Comparison of ENCODE assay signal across 11 cellular contexts in the genomic region with DNA sequence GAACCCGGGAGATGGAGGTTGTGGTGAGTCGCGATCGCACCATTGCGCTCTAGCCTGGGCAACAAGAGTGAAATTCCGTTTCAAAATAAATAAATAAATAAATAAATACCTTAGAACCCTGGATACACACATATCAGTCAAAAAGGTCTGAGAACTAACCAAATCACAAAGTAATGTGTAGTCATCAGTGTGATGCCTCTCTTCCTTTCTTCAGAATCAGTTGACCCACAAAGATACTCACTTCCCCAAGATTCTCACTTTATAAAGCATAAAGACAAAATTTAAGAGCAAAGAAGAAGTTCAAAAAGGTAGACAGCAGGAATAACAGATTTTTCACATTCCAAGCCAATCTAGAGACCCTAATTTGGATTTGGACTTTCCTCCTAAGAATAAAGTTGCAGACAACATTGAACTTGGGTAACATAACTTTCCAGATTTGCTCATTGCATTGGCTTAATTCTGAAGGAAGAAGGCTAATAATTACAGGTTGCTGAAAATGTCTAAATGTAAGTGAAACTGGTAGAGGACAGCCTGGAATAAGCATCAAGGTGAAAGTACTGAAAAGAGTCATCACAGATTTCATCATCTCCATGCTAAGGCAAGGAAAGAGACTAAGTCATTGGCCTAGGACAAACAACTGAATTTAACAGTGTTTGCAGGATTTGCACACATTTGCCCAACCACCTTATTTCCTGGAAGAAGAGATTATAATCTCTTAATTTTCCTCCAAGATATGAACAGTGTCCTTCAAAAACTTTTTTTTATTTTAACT. TPM values are rescaled to one million over a fixed set of nuclear protein-coding genes. Genes with fewer than 3 reads are reported as not detected.
DNase-seq lines count a peak whose midpoint lies in the region; ATAC-seq and TF ChIP-seq lines count a peak whose summit lies in the region.
"Had no signal": no experiment of that assay in that cellular context is flagged by ENCODE, and none has a peak within 500 bp of the region (broad histone marks: within the 10 kb centered on the region; RNA-seq: fewer than 3 reads in every experiment).

No MANE protein-coding gene starts in this region.

- H3K9me3 Mint-ChIP-seq in activated CD8-positive, alpha-beta T cell treated with anti-CD3 and anti-CD28 coated beads for 36 hours = no peaks in the 10 kb centered on the region
- H3K9me3 Mint-ChIP-seq in neural crest cell (no peaks in the 10 kb centered on the region), Caco-2 (ENCODE audit: unreplicated experiment) (no peaks in the 10 kb centered on the region)

- no peaks in the 10 kb centered on the region for H3K36me3 ChIP-seq in Caco-2 (ENCODE audit: control insufficient read depth, insufficient read depth, low read length)

- intact Hi-C loops in activated CD8-positive, alpha-beta T cell treated with anti-CD3 and anti-CD28 coated beads for 36 hours (cut with micrococcal nuclease) = no loop called here
- intact Hi-C loops in Caco-2 (cut with micrococcal nuclease; ENCODE audit: unreplicated experiment) = no loop called here

- peak; percentile 49 for ATAC-seq in HG03108 (IDR thresholded peaks at IDR 0.05; ENCODE audit: unreplicated experiment)
- peak; percentile 72 for ATAC-seq in activated CD8-positive, alpha-beta T cell treated with anti-CD3 and anti-CD28 coated beads for 36 hours

- peak; percentile 56 for DNase-seq in GM12865 (ENCODE audit: low read depth)
- no peak for DNase-seq in activated CD8-positive, alpha-beta T cell treated with anti-CD3 and anti-CD28 coated beads for 36 hours
- no peak for DNase-seq in neural crest cell (ENCODE audit: low read depth, low spot score)
- no peak for DNase-seq in central memory CD4-positive, alpha-beta T cell
- DNase-seq in Caco-2 = no peak
- DNase-seq in globus pallidus (ENCODE audit: low spot score) = no peak
- DNase-seq: activated CD4-positive, alpha-beta T cell treated with anti-CD3 and anti-CD28 coated beads for 1 hour; aorta; hippocampal formation; upper lobe of left lung had no signal

- no peak overlapping the region for H3K4me3 Mint-ChIP-seq in activated CD8-positive, alpha-beta T cell treated with anti-CD3 and anti-CD28 coated beads for 36 hours
- no peak overlapping the region for H3K4me3 Mint-ChIP-seq in neural crest cell
- no peak overlapping the region for H3K4me3 Mint-ChIP-seq in Caco-2 (ENCODE audit: unreplicated experiment)

- H3K27me3 ChIP-seq in Caco-2 (replicated peaks; ENCODE audit: control insufficient read depth, insufficient read depth, low read length) = no peaks in the 10 kb centered on the region
- H3K27me3 ChIP-seq: upper lobe of left lung had no signal

- TF ChIP-seq CTCF in GM12865 (IDR thresholded peaks at IDR 0.05; ENCODE audit: insufficient read depth, low read depth, low read length, missing control alignments) (no peak), neural crest cell (conservative IDR thresholded peaks at IDR 0.05) (no peak), Caco-2 (IDR thresholded peaks at IDR 0.05; ENCODE audit: insufficient read depth in 1 of 2, low read depth in 1 of 2, low read length in 1 of 2, severe bottlenecking in 1 of 2, unreplicated experiment in 1 of 2) (no peak)
- no peak for TF ChIP-seq CTCF in activated CD8-positive, alpha-beta T cell treated with anti-CD3 and anti-CD28 coated beads for 36 hours (IDR thresholded peaks at IDR 0.05)

- no TSS peak for BruUV-seq in Caco-2 (replicated peaks; lab: Mats Ljungman, UMichigan)

- H3K9me3 ChIP-seq in Caco-2 = no peaks in the 10 kb centered on the region
- H3K9me3 ChIP-seq: upper lobe of left lung had no signal

- POLR2A ChIA-PET in activated CD8-positive, alpha-beta T cell treated with anti-CD3 and anti-CD28 coated beads for 36 hours (lab: Charles Lee) = interaction anchor here (1.3 kb wide), 1 partner anchor 16 kb away, joined by 4 read pairs; no protein-coding TSS in a partner anchor
- POLR2A ChIA-PET in Caco-2 (lab: Charles Lee) = no interaction called here

- H3K4me3 ChIP-seq in GM12865 (ENCODE audit: low read depth, low read length) (no peak overlapping the region), Caco-2 (ENCODE audit: low read depth, low read length) (no peak overlapping the region)
- H3K4me3 ChIP-seq: upper lobe of left lung had no signal

- H3K36me3 Mint-ChIP-seq in activated CD8-positive, alpha-beta T cell treated with anti-CD3 and anti-CD28 coated beads for 36 hours (ENCODE audit: low read depth) = peaks cover 16% of the 10 kb centered on the region
- no peaks in the 10 kb centered on the region for H3K36me3 Mint-ChIP-seq in neural crest cell (ENCODE audit: low read depth)
- no peaks in the 10 kb centered on the region for H3K36me3 Mint-ChIP-seq in Caco-2 (ENCODE audit: insufficient read depth, unreplicated experiment)

- CTCF ChIA-PET in activated CD8-positive, alpha-beta T cell treated with anti-CD3 and anti-CD28 coated beads for 36 hours (lab: Charles Lee) = interaction anchor here (1.0 to 2.2 kb wide), 2 partner anchors 123 to 142 kb away, joined by 4 to 5 read pairs; no protein-coding TSS in a partner anchor
- CTCF ChIA-PET in Caco-2 (lab: Charles Lee) = no interaction called here

- peaks cover 68% of the 10 kb centered on the region for H3K4me1 Mint-ChIP-seq in activated CD8-positive, alpha-beta T cell treated with anti-CD3 and anti-CD28 coated beads for 36 hours (ENCODE audit: low read depth)
- peaks cover 11% of the 10 kb centered on the region for H3K4me1 Mint-ChIP-seq in neural crest cell
- H3K4me1 Mint-ChIP-seq in Caco-2 (ENCODE audit: low read depth, unreplicated experiment) = peaks cover 11% of the 10 kb centered on the region

- H3K27ac Mint-ChIP-seq in activated CD8-positive, alpha-beta T cell treated with anti-CD3 and anti-CD28 coated beads for 36 hours = peak overlapping the region; percentile 83
- H3K27ac Mint-ChIP-seq in neural crest cell (ENCODE audit: unreplicated experiment) = peak overlapping the region; percentile 16
- no peak overlapping the region for H3K27ac Mint-ChIP-seq in Caco-2 (ENCODE audit: unreplicated experiment)

- H3K27me3 Mint-ChIP-seq in activated CD8-positive, alpha-beta T cell treated with anti-CD3 and anti-CD28 coated beads for 36 hours = no peaks in the 10 kb centered on the region
- no peaks in the 10 kb centered on the region for H3K27me3 Mint-ChIP-seq in neural crest cell (ENCODE audit: low read depth)
- H3K27me3 Mint-ChIP-seq in Caco-2 (ENCODE audit: insufficient read depth, unreplicated experiment) = no peaks in the 10 kb centered on the region

- peaks cover 11% of the 10 kb centered on the region; the same call in 1 of the 2 replicates for H3K4me1 ChIP-seq in Caco-2

RNA-seq across cellular contexts. Expression of a gene that starts 17.4 kb away (rescaled TPM):
- total RNA-seq in activated CD8-positive, alpha-beta T cell treated with anti-CD3 and anti-CD28 coated beads for 36 hours = 100 to 1,000 TPM; 173 to 179 TPM
- total RNA-seq in neural crest cell = 178 and 186 TPM in 2 replicates
- total RNA-seq in Caco-2 (2022) = 236 and 255 TPM in 2 replicates

RNA-seq across cellular contexts. Expression of a gene that starts 32.2 kb away (rescaled TPM):
- total RNA-seq in activated CD8-positive, alpha-beta T cell treated with anti-CD3 and anti-CD28 coated beads for 36 hours = 10 to 100 TPM; 54.9 to 59.5 TPM
- 109 and 113 TPM in 2 replicates for total RNA-seq in neural crest cell
- total RNA-seq in Caco-2 (2022) = 64.0 and 69.2 TPM in 2 replicates
